ENCODE assay signal across 26 cellular contexts in the genomic region with DNA sequence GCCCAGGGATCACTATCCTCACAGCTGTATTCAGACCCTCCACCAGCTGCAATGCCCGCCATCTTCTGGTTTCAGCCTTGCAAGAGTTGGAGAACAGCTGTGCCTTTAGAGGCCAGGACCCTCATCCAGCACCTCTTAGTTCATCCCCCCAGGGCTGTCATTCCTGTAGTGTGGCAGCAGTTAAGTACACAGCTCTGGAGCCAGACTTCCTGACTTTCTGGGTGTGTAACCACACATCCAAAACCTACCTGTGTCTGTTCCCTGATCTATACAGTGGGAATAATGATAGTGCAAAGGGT. TPM values are rescaled to one million over a fixed set of nuclear protein-coding genes. Genes with fewer than 3 reads are reported as not detected.
DNase-seq lines count a peak whose midpoint lies in the region; ATAC-seq, FAIRE-seq and TF ChIP-seq lines count a peak whose summit lies in the region.
"Had no signal": no experiment of that assay in that cellular context is flagged by ENCODE, and none has a peak within 500 bp of the region (broad histone marks: within the 10 kb centered on the region; RNA-seq: fewer than 3 reads in every experiment).

No MANE protein-coding gene starts in this region.

- no peak overlapping the region for H4K91ac ChIP-seq in H1 (replicated peaks; ENCODE audit: insufficient read length, low read length)

- CTCF ChIA-PET in activated CD4-positive, alpha-beta T cell treated with anti-CD3 and anti-CD28 coated beads for 36 hours (lab: Charles Lee): no interaction called here
- CTCF ChIA-PET in H1 (lab: Charles Lee; ENCODE audit: partially characterized antibody): interaction anchor here (1.3 kb wide), 1 partner anchor 29 kb away, joined by 4 read pairs; no protein-coding TSS in a partner anchor
- CTCF ChIA-PET in PC-3 (lab: Charles Lee): no interaction called here

- H2AFZ ChIP-seq in H1 (ENCODE audit: low read length) (0 out of 2 replicates have a peak overlapping the region, but pooled peaks have one; percentile 60), PC-3 (ENCODE audit: low read length) (no peak overlapping the region)
- H2AFZ ChIP-seq: GM23248 had no signal

- POLR2A ChIA-PET in activated CD4-positive, alpha-beta T cell treated with anti-CD3 and anti-CD28 coated beads for 36 hours (lab: Charles Lee): no interaction called here
- POLR2A ChIA-PET in H1 (lab: Charles Lee; ENCODE audit: partially characterized antibody): no interaction called here
- POLR2A ChIA-PET in PC-3 (lab: Charles Lee; ENCODE audit: unreplicated experiment): no interaction called here

- TF ChIP-seq POLR2A in H1 (IDR thresholded peaks at IDR 0.05; ENCODE audit: control extremely low read depth in 1 of 2, low read depth in 2 of 2, low read length in 2 of 2): no peak

- H3K4me3 ChIP-seq in H1 (ENCODE audit: extremely low read depth in 1 of 4, insufficient read depth in 2 of 4, low read depth in 3 of 4, low read length in 4 of 4) (no peak overlapping the region), PC-3 (ENCODE audit: low read length) (no peak overlapping the region)
- H3K4me3 ChIP-seq: A549, GM23248 had no signal

- H3K9ac ChIP-seq in H1 (replicated peaks in 1 of 4; ENCODE audit: extremely low read depth in 1 of 4, low read depth in 3 of 4, low read length in 3 of 4): no peak overlapping the region
- H3K9ac ChIP-seq in PC-3 (ENCODE audit: low read length): no peak overlapping the region
- H3K9ac ChIP-seq: GM23248 had no signal

- H3K4me1 ChIP-seq in H1 (replicated peaks in 1 of 4; ENCODE audit: control insufficient read depth in 3 of 4, insufficient read depth in 4 of 4, low read length in 3 of 4) (no peaks in the 10 kb centered on the region), PC-3 (ENCODE audit: insufficient read depth, low read length) (no peaks in the 10 kb centered on the region)
- H3K4me1 ChIP-seq: A549, BE2C had no signal

- no peaks in the 10 kb centered on the region for H3K9me2 ChIP-seq in PC-3 (replicated peaks; ENCODE audit: low read length)

- H3K9me3 Mint-ChIP-seq in activated CD4-positive, alpha-beta T cell treated with anti-CD3 and anti-CD28 coated beads, Interleukin-2, amount 10 ng/mL, durations not matched to agents 24 days and 14 days: no peaks in the 10 kb centered on the region
- no peaks in the 10 kb centered on the region for H3K9me3 Mint-ChIP-seq in activated CD4-positive, alpha-beta T cell treated with anti-CD3 and anti-CD28 coated beads for 36 hours (ENCODE audit: low read depth)
- H3K9me3 Mint-ChIP-seq: CD4-positive, alpha-beta memory T cell; H9 had no signal

- H2AK5ac ChIP-seq in H1 (ENCODE audit: low read depth, low read length): no peak overlapping the region

- H3F3A ChIP-seq in PC-3 (ENCODE audit: low read length, unreplicated experiment): no peaks in the 10 kb centered on the region

- H2BK5ac ChIP-seq in H1 (ENCODE audit: low read depth, low read length): no peak overlapping the region

- no peak for TF ChIP-seq CTCF in H1 (IDR thresholded peaks at IDR 0.05; ENCODE audit: control extremely low read depth in 1 of 3, insufficient read depth in 1 of 3, low read depth in 1 of 3, low read length in 3 of 3)
- TF ChIP-seq CTCF in PC-3 (conservative IDR thresholded peaks at IDR 0.05; ENCODE audit: low read depth, low read length): no peak

- H3K23me2 ChIP-seq in H1 (ENCODE audit: low read depth, low read length): no peaks in the 10 kb centered on the region

- no peaks in the 10 kb centered on the region for H4K20me1 ChIP-seq in H1 (replicated peaks in 1 of 2; ENCODE audit: control insufficient read depth in 1 of 2, insufficient read depth in 2 of 2, low read length in 2 of 2)
- no peaks in the 10 kb centered on the region for H4K20me1 ChIP-seq in PC-3 (ENCODE audit: low read length)

- H3K27ac ChIP-seq in H1 (ENCODE audit: low read depth, low read length): no peak overlapping the region
- no peak overlapping the region for H3K27ac ChIP-seq in PC-3 (ENCODE audit: low read length)
- H3K27ac ChIP-seq: A549, GM23248 had no signal

- no peak overlapping the region for H3K4me3 Mint-ChIP-seq in activated CD4-positive, alpha-beta T cell treated with anti-CD3 and anti-CD28 coated beads, Interleukin-2, amount 10 ng/mL, durations not matched to agents 24 days and 14 days
- no peak overlapping the region for H3K4me3 Mint-ChIP-seq in activated CD4-positive, alpha-beta T cell treated with anti-CD3 and anti-CD28 coated beads for 36 hours
- H3K4me3 Mint-ChIP-seq: CD4-positive, alpha-beta memory T cell; H9 had no signal

- H3K79me1 ChIP-seq in H1 (ENCODE audit: low read depth, low read length): no peaks in the 10 kb centered on the region

- H3K27me3 Mint-ChIP-seq in activated CD4-positive, alpha-beta T cell treated with anti-CD3 and anti-CD28 coated beads, Interleukin-2, amount 10 ng/mL, durations not matched to agents 24 days and 14 days: peaks cover 9% of the 10 kb centered on the region
- no peaks in the 10 kb centered on the region for H3K27me3 Mint-ChIP-seq in activated CD4-positive, alpha-beta T cell treated with anti-CD3 and anti-CD28 coated beads for 36 hours

- no peak for TF ChIP-seq EP300 in H1 (IDR thresholded peaks at IDR 0.05; ENCODE audit: borderline replicate concordance in 1 of 2, low read depth in 2 of 2, low read length in 2 of 2)

- no peak overlapping the region for H3K56ac ChIP-seq in H1 (replicated peaks; ENCODE audit: insufficient read length, low read depth, low read length)

- H3K27me3 ChIP-seq in H1 (replicated peaks in 1 of 4; ENCODE audit: control insufficient read depth in 3 of 4, extremely low read depth in 1 of 4, insufficient read depth in 3 of 4, low read length in 3 of 4) (no peaks in the 10 kb centered on the region), PC-3 (ENCODE audit: low read length) (peaks cover 10% of the 10 kb centered on the region; the same call in 1 of the 2 replicates)
- H3K27me3 ChIP-seq: BE2C had no signal

- no peak overlapping the region for H3K4ac ChIP-seq in H1 (replicated peaks; ENCODE audit: insufficient read length, low read depth, low read length)

- H3K36me3 ChIP-seq in H1 (ENCODE audit: control insufficient read depth in 2 of 4, insufficient read depth in 4 of 4, low read length in 3 of 4) (no peaks in the 10 kb centered on the region), PC-3 (ENCODE audit: low read depth, low read length) (no peaks in the 10 kb centered on the region)
- H3K36me3 ChIP-seq: BE2C had no signal

- H2BK120ac ChIP-seq in H1 (replicated peaks; ENCODE audit: low read depth, low read length): no peak overlapping the region

- no TSS peak for BruUV-seq in PC-3 (replicated peaks; lab: Mats Ljungman, UMichigan)

- H3K4me2 ChIP-seq in H1 (ENCODE audit: insufficient read depth in 1 of 2, low read depth in 2 of 2, low read length in 2 of 2) (no peak overlapping the region), PC-3 (ENCODE audit: low read length) (no peak overlapping the region)
- H3K4me2 ChIP-seq: A549 had no signal

- 100% methylated on average over 1 of the region's 1 CpG; no CpG with 5 or more reads in 1 of the 2 experiments for WGBS in H1 (ENCODE audit: extremely low coverage in 1 of 2, insufficient coverage in 1 of 2, insufficient read length in 1 of 2, insufficient replicate concordance in 2 of 2, low coverage in 1 of 2, low lambda C conversion rate in 2 of 2, missing lambda C conversion rate in 1 of 2), 2 experiments

- H4K8ac ChIP-seq in H1 (ENCODE audit: extremely low read depth, insufficient read depth, low read length): no peak overlapping the region

- H2BK20ac ChIP-seq in H1 (ENCODE audit: low read length): no peak overlapping the region

- H2BK15ac ChIP-seq in H1 (ENCODE audit: low read length): no peak overlapping the region

- no peak overlapping the region for H3K23ac ChIP-seq in H1 (ENCODE audit: insufficient read length)

- H3K79me2 ChIP-seq in H1 (ENCODE audit: control insufficient read depth in 1 of 2, insufficient read depth in 2 of 2, low read length in 2 of 2): no peaks in the 10 kb centered on the region
- no peaks in the 10 kb centered on the region for H3K79me2 ChIP-seq in PC-3 (ENCODE audit: low read length)

- H3K27ac Mint-ChIP-seq in activated CD4-positive, alpha-beta T cell treated with anti-CD3 and anti-CD28 coated beads, Interleukin-2, amount 10 ng/mL, durations not matched to agents 24 days and 14 days: no peak overlapping the region
- H3K27ac Mint-ChIP-seq in activated CD4-positive, alpha-beta T cell treated with anti-CD3 and anti-CD28 coated beads for 36 hours: no peak overlapping the region
- H3K27ac Mint-ChIP-seq: CD4-positive, alpha-beta memory T cell; H9 had no signal

- no peak overlapping the region for H4K5ac ChIP-seq in H1 (ENCODE audit: insufficient read length, low read depth, low read length)

- H3K9me3 ChIP-seq in H1 (ENCODE audit: insufficient read depth in 2 of 2, low read depth in 1 of 2, low read length in 1 of 2) (no peaks in the 10 kb centered on the region), PC-3 (ENCODE audit: low read length) (no peaks in the 10 kb centered on the region)
- H3K9me3 ChIP-seq: A549, BE2C had no signal

- peak; percentile 49 for DNase-seq in activated CD4-positive, alpha-beta T cell treated with anti-CD3 and anti-CD28 coated beads, Interleukin-2, amount 10 ng/mL, durations not matched to agents 24 days and 14 days
- no peak for DNase-seq in activated CD4-positive, alpha-beta T cell treated with anti-CD3 and anti-CD28 coated beads for 36 hours
- DNase-seq in NCI-H69 (lab: John Stamatoyannopoulos, UW) (peak; percentile 32), H1 (ENCODE audit: low read depth in 1 of 2, low spot score in 2 of 2) (peak in 1 of 2 experiments; percentile 34), PC-3 (no peak)
- no peak for DNase-seq in activated CD4-positive, CD25-positive, alpha-beta regulatory T cell treated with anti-CD3 and anti-CD28 coated beads, Interleukin-2, amount 50 U/mL, for 72 hours
- DNase-seq: 8988T; ACHN; AML-193; BE2C; Calu3; CD4-positive, alpha-beta memory T cell; COR-L47; DMS53; DMS79 treated with DMSO at 0.1 percent for 48 hours; GF-D8; GM23248; H9 had no signal

- no peak for FAIRE-seq in H1 (lab: Jason Lieb, UNC)
- FAIRE-seq: A549, GM12891, GM18507 had no signal

- intact Hi-C loops in activated CD4-positive, alpha-beta T cell treated with anti-CD3 and anti-CD28 coated beads, Interleukin-2, amount 10 ng/mL, durations not matched to agents 24 days and 14 days (cut with micrococcal nuclease): no loop called here
- intact Hi-C loops in activated CD4-positive, alpha-beta T cell treated with anti-CD3 and anti-CD28 coated beads for 36 hours (cut with DNase I, micrococcal nuclease): no loop called here
- intact Hi-C loops in PC-3 (cut with micrococcal nuclease): no loop called here

- no peaks in the 10 kb centered on the region for H3K4me1 Mint-ChIP-seq in activated CD4-positive, alpha-beta T cell treated with anti-CD3 and anti-CD28 coated beads, Interleukin-2, amount 10 ng/mL, durations not matched to agents 24 days and 14 days
- no peaks in the 10 kb centered on the region for H3K4me1 Mint-ChIP-seq in activated CD4-positive, alpha-beta T cell treated with anti-CD3 and anti-CD28 coated beads for 36 hours
- H3K4me1 Mint-ChIP-seq: CD4-positive, alpha-beta memory T cell had no signal

- no peak overlapping the region for H3K14ac ChIP-seq in H1 (ENCODE audit: insufficient read length)

- no peak overlapping the region for H2BK12ac ChIP-seq in H1 (ENCODE audit: low read depth, low read length)

- H3K18ac ChIP-seq in H1 (ENCODE audit: extremely low read depth, low read length): no peak overlapping the region

- ATAC-seq in activated CD4-positive, alpha-beta T cell treated with anti-CD3 and anti-CD28 coated beads for 36 hours: no peak
- ATAC-seq in PC-3 (no peak), GM21825 (IDR thresholded peaks at IDR 0.05; ENCODE audit: unreplicated experiment) (no peak)
- ATAC-seq: A549, HCT116 had no signal

- TF ChIP-seq RAD21 in H1 (IDR thresholded peaks at IDR 0.05 in 1 of 2, conservative IDR thresholded peaks at IDR 0.05 in 1 of 2; ENCODE audit: low read depth in 2 of 2, low read length in 2 of 2): no peak

- no peaks in the 10 kb centered on the region for H3K36me3 Mint-ChIP-seq in activated CD4-positive, alpha-beta T cell treated with anti-CD3 and anti-CD28 coated beads, Interleukin-2, amount 10 ng/mL, durations not matched to agents 24 days and 14 days (ENCODE audit: low read depth)
- H3K36me3 Mint-ChIP-seq in activated CD4-positive, alpha-beta T cell treated with anti-CD3 and anti-CD28 coated beads for 36 hours (ENCODE audit: low read depth): no peaks in the 10 kb centered on the region
- H3K36me3 Mint-ChIP-seq: CD4-positive, alpha-beta memory T cell had no signal

RNA-seq across cellular contexts. Expression of a gene that starts 0.5 kb away (rescaled TPM):
- total RNA-seq in activated CD4-positive, alpha-beta T cell treated with anti-CD3 and anti-CD28 coated beads, Interleukin-2, amount 10 ng/mL, durations not matched to agents 24 days and 14 days: not detected in 2 replicates
- not detected for total RNA-seq in activated CD4-positive, alpha-beta T cell treated with anti-CD3 and anti-CD28 coated beads for 36 hours
- not detected in 2 replicates for total RNA-seq in H1 (2021; fragmentation: NEBNext Ultra II Directional; extraction: Animal tissue kit (Norgen Biotek cat#: 25700))
- polyA plus RNA-seq in H1 (2011; rRNA removed): 0.20 and 0.24 TPM in 2 replicates
- 0.13 TPM for polyA plus RNA-seq in H1 (2011; cell fraction: cytosol; rRNA removed)
- polyA plus RNA-seq in H1 (2011; cell fraction: nucleus; rRNA removed): 0.14 TPM
- 0.23 TPM in 1 of 4 replicates, not detected in the others for polyA plus RNA-seq in H1 (2012, experiment 1 of 2)
- not detected for polyA plus RNA-seq in H1 (2012, experiment 2 of 2)
- not detected for polyA plus RNA-seq in H1 (2013, experiment 1 of 2)
- polyA plus RNA-seq in H1 (2013, experiment 2 of 2): 0.13 TPM
- not detected in 2 replicates for polyA minus RNA-seq in H1 (2011; rRNA and poly(A)+ RNA removed)
- not detected for polyA minus RNA-seq in H1 (2011; cell fraction: cytosol; rRNA and poly(A)+ RNA removed)
- not detected for polyA minus RNA-seq in H1 (2011; cell fraction: nucleus; rRNA and poly(A)+ RNA removed)
- total RNA-seq in PC-3 (2014; rRNA removed): not detected in 2 replicates
- total RNA-seq: Calu3, Daoy, G401, GM23248, H4 had no signal
- polyA plus RNA-seq: A549; CD4-positive, alpha-beta memory T cell; GM23248 had no signal

RNA-seq across cellular contexts. Expression of a gene that starts 9.2 kb away (rescaled TPM):
- not detected in 2 replicates for total RNA-seq in activated CD4-positive, alpha-beta T cell treated with anti-CD3 and anti-CD28 coated beads, Interleukin-2, amount 10 ng/mL, durations not matched to agents 24 days and 14 days
- total RNA-seq in activated CD4-positive, alpha-beta T cell treated with anti-CD3 and anti-CD28 coated beads for 36 hours: not detected
- not detected in 2 replicates for total RNA-seq in H1 (2021; fragmentation: NEBNext Ultra II Directional; extraction: Animal tissue kit (Norgen Biotek cat#: 25700))
- 0.08 and 0.30 TPM in 2 replicates for polyA plus RNA-seq in H1 (2011; rRNA removed)
- polyA plus RNA-seq in H1 (2011; cell fraction: cytosol; rRNA removed): 0.16 TPM
- polyA plus RNA-seq in H1 (2011; cell fraction: nucleus; rRNA removed): not detected
- 0.16 TPM in 1 of 4 replicates, not detected in the others for polyA plus RNA-seq in H1 (2012, experiment 1 of 2)
- not detected for polyA plus RNA-seq in H1 (2012, experiment 2 of 2)
- not detected for polyA plus RNA-seq in H1 (2013, experiment 1 of 2)
- polyA plus RNA-seq in H1 (2013, experiment 2 of 2): 0.31 TPM
- polyA minus RNA-seq in H1 (2011; rRNA and poly(A)+ RNA removed): not detected in 2 replicates
- not detected for polyA minus RNA-seq in H1 (2011; cell fraction: cytosol; rRNA and poly(A)+ RNA removed)
- polyA minus RNA-seq in H1 (2011; cell fraction: nucleus; rRNA and poly(A)+ RNA removed): not detected
- total RNA-seq in PC-3 (2014; rRNA removed): not detected in 2 replicates
- total RNA-seq: Calu3; CD4-positive, alpha-beta memory T cell; Daoy; G401; GM23248; H4; H9 had no signal
- polyA plus RNA-seq: A549; CD4-positive, alpha-beta memory T cell; GM23248 had no signal

RNA-seq across cellular contexts. Expression of a gene that starts 37.6 kb away (rescaled TPM):
- 3.5 TPM in 2 replicates for total RNA-seq in activated CD4-positive, alpha-beta T cell treated with anti-CD3 and anti-CD28 coated beads, Interleukin-2, amount 10 ng/mL, durations not matched to agents 24 days and 14 days
- total RNA-seq in activated CD4-positive, alpha-beta T cell treated with anti-CD3 and anti-CD28 coated beads for 36 hours: 1 to 10 TPM; 7.1 to 8.2 TPM
- total RNA-seq in H1 (2021; fragmentation: NEBNext Ultra II Directional; extraction: Animal tissue kit (Norgen Biotek cat#: 25700)): 0.09 and 0.11 TPM in 2 replicates
- polyA plus RNA-seq in H1 (2011; rRNA removed): 0.18 and 0.22 TPM in 2 replicates
- polyA plus RNA-seq in H1 (2011; cell fraction: cytosol; rRNA removed): 0.22 TPM
- 0.13 TPM for polyA plus RNA-seq in H1 (2011; cell fraction: nucleus; rRNA removed)
- 0.14 to 0.27 TPM (median 0.15 TPM) in 3 of 4 replicates, not detected in the other for polyA plus RNA-seq in H1 (2012, experiment 1 of 2)
- polyA plus RNA-seq in H1 (2012, experiment 2 of 2): 0.04 TPM
- polyA plus RNA-seq in H1 (2013, experiment 1 of 2): 0.20 TPM
- polyA plus RNA-seq in H1 (2013, experiment 2 of 2): 0.22 TPM
- polyA minus RNA-seq in H1 (2011; rRNA and poly(A)+ RNA removed): 0.32 and 0.61 TPM in 2 replicates
- polyA minus RNA-seq in H1 (2011; cell fraction: cytosol; rRNA and poly(A)+ RNA removed): not detected
- not detected for polyA minus RNA-seq in H1 (2011; cell fraction: nucleus; rRNA and poly(A)+ RNA removed)
- total RNA-seq in PC-3 (2014; rRNA removed): not detected in 2 replicates
- total RNA-seq: Calu3, Daoy, G401, GM23248 had no signal
- polyA plus RNA-seq: A549, GM23248 had no signal

Comparison
In these comparisons a context has a peak if more than half of its experiments do, and no peak if none do; other contexts are left out.
1. DNase-seq: peak in activated CD4-positive, alpha-beta T cell treated with anti-CD3 and anti-CD28 coated beads, Interleukin-2, amount 10 ng/mL, durations not matched to agents 24 days and 14 days (single experiment) and NCI-H69 (single experiment); none in activated CD4-positive, alpha-beta T cell treated with anti-CD3 and anti-CD28 coated beads for 36 hours (single experiment), PC-3 (single experiment) and activated CD4-positive, CD25-positive, alpha-beta regulatory T cell treated with anti-CD3 and anti-CD28 coated beads, Interleukin-2, amount 50 U/mL, for 72 hours (single experiment).